In the genomic region with DNA sequence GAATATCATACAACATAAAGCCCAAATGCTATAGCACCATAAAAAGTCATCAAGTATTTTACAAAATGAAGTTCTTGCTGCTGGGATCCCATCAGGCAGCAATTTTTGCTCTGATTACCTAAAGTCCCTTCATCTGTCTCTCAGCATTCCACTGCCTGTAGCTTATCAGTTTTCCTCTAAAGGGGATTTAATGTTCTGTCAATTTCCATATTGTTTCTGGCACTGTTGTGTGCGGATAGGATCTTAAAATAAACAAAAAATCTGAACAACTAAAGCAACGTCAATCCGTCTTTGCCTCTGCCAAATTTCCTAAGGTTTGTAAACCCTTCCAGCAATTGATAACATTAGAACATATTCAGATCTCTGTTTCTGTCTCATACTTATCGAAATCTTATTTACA, we compare ENCODE assay signal across 7 cellular contexts.
"Had no signal": no experiment of that assay in that cellular context is flagged by ENCODE, and none has a peak within 500 bp of the region (broad histone marks: within the 10 kb centered on the region; RNA-seq: fewer than 3 reads in every experiment).

No MANE protein-coding gene starts in this region.

- H3K9ac ChIP-seq: GM23248 had no signal

- ATAC-seq: HCT116, HepG2 had no signal

- H3K4me3 ChIP-seq: GM23248, HAP-1 had no signal

- H3K9me3 ChIP-seq: HAP-1 had no signal

- H3K4me1 ChIP-seq: HAP-1 had no signal

- H3K36me3 ChIP-seq: HAP-1 had no signal

- DNase-seq: GM23248, GOT3, H7, HFFc6 had no signal
